ENCODE assay signal across 14 cellular contexts in the genomic region with DNA sequence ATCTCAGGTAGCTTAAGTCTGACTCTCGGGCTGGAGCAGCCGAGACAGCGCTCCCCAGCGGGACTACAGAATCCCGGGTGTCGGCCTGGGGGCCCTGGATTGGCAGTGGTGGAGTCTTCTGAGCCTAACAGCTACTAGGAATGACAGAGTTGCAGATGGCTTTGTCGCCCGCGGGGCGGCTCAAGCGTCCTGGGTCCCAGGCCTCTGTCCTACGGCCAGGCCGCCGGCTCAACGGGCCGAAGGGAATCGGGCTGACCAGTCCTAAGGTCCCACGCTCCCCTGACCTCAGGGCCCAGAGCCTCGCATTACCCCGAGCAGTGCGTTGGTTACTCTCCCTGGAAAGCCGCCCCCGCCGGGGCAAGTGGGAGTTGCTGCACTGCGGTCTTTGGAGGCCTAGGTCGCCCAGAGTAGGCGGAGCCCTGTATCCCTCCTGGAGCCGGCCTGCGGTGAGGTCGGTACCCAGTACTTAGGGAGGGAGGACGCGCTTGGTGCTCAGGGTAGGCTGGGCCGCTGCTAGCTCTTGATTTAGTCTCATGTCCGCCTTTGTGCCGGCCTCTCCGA. TPM values are rescaled to one million over a fixed set of nuclear protein-coding genes. Genes with fewer than 3 reads are reported as not detected.
DNase-seq lines count a peak whose midpoint lies in the region; ATAC-seq and TF ChIP-seq lines count a peak whose summit lies in the region.
"Had no signal": no experiment of that assay in that cellular context is flagged by ENCODE, and none has a peak within 500 bp of the region (broad histone marks: within the 10 kb centered on the region; RNA-seq: fewer than 3 reads in every experiment).

No MANE protein-coding gene starts in this region.

- no TSS peak for BruUV-seq in Caco-2 (replicated peaks; lab: Mats Ljungman, UMichigan)

- H3K9ac ChIP-seq in ES-I3 (ENCODE audit: low read depth, low read length): peak overlapping the region; percentile 49; the same call in 1 of the 2 replicates

- POLR2A ChIA-PET in Caco-2 (lab: Charles Lee): no interaction called here

- TF ChIP-seq CTCF in nephron (IDR thresholded peaks at IDR 0.05; ENCODE audit: unreplicated experiment in 3 of 3) (no peak), Caco-2 (IDR thresholded peaks at IDR 0.05; ENCODE audit: insufficient read depth in 1 of 2, low read depth in 1 of 2, low read length in 1 of 2, severe bottlenecking in 1 of 2, unreplicated experiment in 1 of 2) (no peak)

- H3K4me1 ChIP-seq in ES-I3 (ENCODE audit: insufficient read depth, low read length): no peaks in the 10 kb centered on the region; the same call in 1 of the 2 replicates
- no peaks in the 10 kb centered on the region for H3K4me1 ChIP-seq in Caco-2

- H3K9me3 Mint-ChIP-seq in activated T-helper 17 cell treated with anti-CD3 and anti-CD28 coated beads, Interleukin-2, amount 50 U/mL, for 72 hours: no peaks in the 10 kb centered on the region
- peaks cover 2% of the 10 kb centered on the region for H3K9me3 Mint-ChIP-seq in nephron
- no peaks in the 10 kb centered on the region for H3K9me3 Mint-ChIP-seq in Caco-2 (ENCODE audit: unreplicated experiment)
- H3K9me3 Mint-ChIP-seq: immature natural killer cell had no signal

- H3K36me3 ChIP-seq in ES-I3 (ENCODE audit: insufficient read depth, low read length) (no peaks in the 10 kb centered on the region), Caco-2 (ENCODE audit: control insufficient read depth, insufficient read depth, low read length) (no peaks in the 10 kb centered on the region)

- intact Hi-C loops in left ventricle myocardium superior (cut with micrococcal nuclease) (no loop called here), Caco-2 (cut with micrococcal nuclease; ENCODE audit: unreplicated experiment) (no loop called here)

- H3K4me1 Mint-ChIP-seq in activated T-helper 17 cell treated with anti-CD3 and anti-CD28 coated beads, Interleukin-2, amount 50 U/mL, for 72 hours: peaks cover 5% of the 10 kb centered on the region
- H3K4me1 Mint-ChIP-seq in nephron (peaks cover 11% of the 10 kb centered on the region), Caco-2 (ENCODE audit: low read depth, unreplicated experiment) (no peaks in the 10 kb centered on the region)

- H3K27ac Mint-ChIP-seq in activated T-helper 17 cell treated with anti-CD3 and anti-CD28 coated beads, Interleukin-2, amount 50 U/mL, for 72 hours: no peak overlapping the region
- no peak overlapping the region for H3K27ac Mint-ChIP-seq in nephron
- H3K27ac Mint-ChIP-seq in Caco-2 (ENCODE audit: unreplicated experiment): no peak overlapping the region
- H3K27ac Mint-ChIP-seq: brain, immature natural killer cell had no signal

- CTCF ChIA-PET in Caco-2 (lab: Charles Lee): no interaction called here

- H3K4me3 Mint-ChIP-seq in activated T-helper 17 cell treated with anti-CD3 and anti-CD28 coated beads, Interleukin-2, amount 50 U/mL, for 72 hours: peak overlapping the region; percentile 48
- H3K4me3 Mint-ChIP-seq in nephron: peak overlapping the region in 2 of 3 experiments; percentile 72
- no peak overlapping the region for H3K4me3 Mint-ChIP-seq in Caco-2 (ENCODE audit: unreplicated experiment)
- H3K4me3 Mint-ChIP-seq: immature natural killer cell had no signal

- peaks cover 60% of the 10 kb centered on the region for H3K27me3 Mint-ChIP-seq in activated T-helper 17 cell treated with anti-CD3 and anti-CD28 coated beads, Interleukin-2, amount 50 U/mL, for 72 hours
- H3K27me3 Mint-ChIP-seq in nephron (ENCODE audit: low read depth) (peaks cover 99% of the 10 kb centered on the region), Caco-2 (ENCODE audit: insufficient read depth, unreplicated experiment) (peaks cover 16% of the 10 kb centered on the region)

- 0 out of 2 replicates have a peak, but pooled peaks cover 2% of the 10 kb centered on the region for H3K27me3 ChIP-seq in Caco-2 (replicated peaks; ENCODE audit: control insufficient read depth, insufficient read depth, low read length)

- DNase-seq in left ventricle myocardium superior: peak; percentile 40
- no peak for DNase-seq in Caco-2
- no peak for DNase-seq in LoVo (ENCODE audit: low spot score)
- DNase-seq in stimulated activated CD4-positive, alpha-beta T cell treated with anti-CD3 and anti-CD28 coated beads, Interleukin-1b, Interleukin-23, amount 100 ng/mL, for 48 hours: no peak
- DNase-seq in activated gamma-delta T cell (lab: John Stamatoyannopoulos, UW): no peak
- DNase-seq: immature natural killer cell, KBM-7, NCI-H1694 treated with DMSO at 0.1 percent for 48 hours, NCI-H774 had no signal

- no peak for ATAC-seq in activated T-helper 17 cell treated with anti-CD3 and anti-CD28 coated beads, Interleukin-2, amount 50 U/mL, for 72 hours (replicated peaks)
- ATAC-seq in left ventricle myocardium superior: peak; percentile 39

- no peaks in the 10 kb centered on the region for H3K36me3 Mint-ChIP-seq in activated T-helper 17 cell treated with anti-CD3 and anti-CD28 coated beads, Interleukin-2, amount 50 U/mL, for 72 hours (ENCODE audit: low read depth)
- H3K36me3 Mint-ChIP-seq in nephron (ENCODE audit: low read depth) (peaks cover 8% of the 10 kb centered on the region), Caco-2 (ENCODE audit: insufficient read depth, unreplicated experiment) (no peaks in the 10 kb centered on the region)

- H3K9me3 ChIP-seq in ES-I3 (ENCODE audit: control insufficient read depth, insufficient read depth, low read length) (no peaks in the 10 kb centered on the region), Caco-2 (no peaks in the 10 kb centered on the region)

- no peak overlapping the region for H3K4me3 ChIP-seq in Caco-2 (ENCODE audit: low read depth, low read length)
- H3K4me3 ChIP-seq: SK-N-MC had no signal

RNA-seq across cellular contexts. Expression of a gene that starts 8.8 kb away (rescaled TPM):
- total RNA-seq in activated T-helper 17 cell treated with anti-CD3 and anti-CD28 coated beads, Interleukin-2, amount 50 U/mL, for 72 hours: not detected
- total RNA-seq in left ventricle myocardium superior (0.40 TPM), Caco-2 (2022) (0.88 and 1.9 TPM in 2 replicates)

RNA-seq across cellular contexts. Expression of a gene that starts 58.9 kb away (rescaled TPM):
- not detected for total RNA-seq in activated T-helper 17 cell treated with anti-CD3 and anti-CD28 coated beads, Interleukin-2, amount 50 U/mL, for 72 hours
- total RNA-seq in left ventricle myocardium superior: not detected
- total RNA-seq in Caco-2 (2022): not detected in 2 replicates
